In the genomic region with DNA sequence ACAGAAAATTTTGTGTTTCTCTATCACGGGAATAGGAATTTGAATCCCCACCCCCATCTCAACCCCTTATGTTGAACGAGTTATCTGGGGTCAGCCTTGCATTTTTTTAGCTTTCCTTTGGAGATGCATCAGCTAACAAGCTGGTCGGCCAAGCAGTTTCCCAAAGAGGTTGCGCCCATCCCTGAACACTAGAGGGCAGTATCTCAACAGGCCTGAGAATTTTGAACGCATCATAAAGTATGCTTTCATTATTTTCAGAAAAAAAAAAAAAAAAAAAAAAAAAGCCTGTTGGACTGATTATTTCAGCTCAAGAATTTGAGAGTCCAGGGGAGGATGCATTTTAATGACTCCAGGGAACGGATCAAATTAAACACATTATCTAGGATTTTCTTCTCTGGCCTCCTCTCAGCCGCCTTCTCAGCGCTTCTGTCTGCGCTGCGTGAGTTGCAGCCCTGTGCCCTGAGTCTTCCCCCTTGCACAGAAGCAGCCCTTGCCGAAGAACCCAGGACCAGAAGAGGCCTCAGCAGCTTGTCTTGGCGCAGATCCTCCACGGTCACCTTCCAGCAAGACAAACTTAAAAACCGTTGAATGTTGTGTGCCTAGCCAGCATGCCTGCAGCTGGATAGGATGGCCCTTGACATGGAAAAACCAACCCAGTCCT, we compare ENCODE assay signal across 8 cellular contexts.
DNase-seq lines count a peak whose midpoint lies in the region; ATAC-seq and FAIRE-seq lines count a peak whose summit lies in the region.

No MANE protein-coding gene starts in this region.

- no peak overlapping the region for H3K18ac ChIP-seq in trophoblast cell (ENCODE audit: low read length)

- H2BK12ac ChIP-seq in trophoblast cell (ENCODE audit: low read length), result no peak overlapping the region

- H2AFZ ChIP-seq in trophoblast cell (ENCODE audit: insufficient read depth, low read length, poor library complexity), result no peak overlapping the region

- no CpG with 5 or more reads among the region's 14 CpGs for whole genome bisulfite sequencing in trophoblast cell (ENCODE audit: extremely low coverage, insufficient coverage, insufficient read length)

- no peak overlapping the region for H3K23ac ChIP-seq in trophoblast cell (ENCODE audit: low read length)

- no peak overlapping the region for H4K8ac ChIP-seq in trophoblast cell (ENCODE audit: low read depth, low read length)

- no peak overlapping the region for H2AK5ac ChIP-seq in trophoblast cell (ENCODE audit: low read length)

- DNase-seq in EL (peak; percentile 54), HS-5 (ENCODE audit: low read depth) (peak; percentile 14), OCI-M1 (lab: John Stamatoyannopoulos, UW) (peak; percentile 65), globus pallidus (ENCODE audit: low spot score) (peak; percentile 65), trophoblast cell (peak; percentile 36 to 77), urothelium cell line (ENCODE audit: low spot score) (peak; percentile 66)
- peak; percentile 61 for DNase-seq in activated naive CD4-positive, alpha-beta T cell treated with Interleukin-2 at 50 U/mL for 16 hours

- no peaks in the 10 kb centered on the region for H3K79me1 ChIP-seq in trophoblast cell (ENCODE audit: low read length)

- no peak for ATAC-seq in GM21528 (IDR thresholded peaks at IDR 0.05; ENCODE audit: low FRiP score, unreplicated experiment)

- H2BK5ac ChIP-seq in trophoblast cell (ENCODE audit: low read depth, low read length, poor library complexity), result no peak overlapping the region

- H3K9me3 ChIP-seq in trophoblast cell (ENCODE audit: insufficient read depth, low read depth, low read length), result peaks cover 4% of the 10 kb centered on the region

- no peak overlapping the region for H3K14ac ChIP-seq in trophoblast cell (ENCODE audit: low read length)

- no peaks in the 10 kb centered on the region for H3K79me2 ChIP-seq in trophoblast cell (ENCODE audit: control insufficient read depth, insufficient read depth, low read length, poor library complexity)

- H3K4me2 ChIP-seq in trophoblast cell (ENCODE audit: low read length), result no peak overlapping the region

- no peaks in the 10 kb centered on the region for H3K36me3 ChIP-seq in trophoblast cell (ENCODE audit: control insufficient read depth in 1 of 2, insufficient read depth in 2 of 2, low read length in 2 of 2)

- no peak overlapping the region for H2BK120ac ChIP-seq in trophoblast cell (ENCODE audit: insufficient read depth, low read length, poor library complexity)

- no peak overlapping the region for H3K9ac ChIP-seq in trophoblast cell (ENCODE audit: low read length)

- no peak overlapping the region for H3K27ac ChIP-seq in trophoblast cell (ENCODE audit: low read depth, low read length)

- H4K12ac ChIP-seq in trophoblast cell (ENCODE audit: low read depth, low read length), result no peak overlapping the region

- no peaks in the 10 kb centered on the region for H3K4me1 ChIP-seq in trophoblast cell (ENCODE audit: control insufficient read depth in 1 of 2, insufficient read depth in 2 of 2, low read length in 2 of 2)

- H3K4me3 ChIP-seq in trophoblast cell (ENCODE audit: low read depth, low read length), result no peak overlapping the region

- no peak for FAIRE-seq in urothelium cell line (lab: Jason Lieb, UNC)

- no peaks in the 10 kb centered on the region for H3K27me3 ChIP-seq in trophoblast cell (ENCODE audit: insufficient read depth, low read length)

- H4K91ac ChIP-seq in trophoblast cell (ENCODE audit: low read depth, low read length), result no peak overlapping the region

- H3K4ac ChIP-seq in trophoblast cell (ENCODE audit: low read depth, low read length), result no peak overlapping the region

Comparison
In these comparisons a context has a peak if more than half of its experiments do, and no peak if none do; other contexts are left out.
1. DNase-seq: peak in every context shown above with its lines; median percentile 66 in urothelium cell line; 65 in OCI-M1; 65 in globus pallidus; 61 in activated naive CD4-positive, alpha-beta T cell treated with Interleukin-2 at 50 U/mL for 16 hours; 56 in trophoblast cell; 54 in EL; 14 in HS-5.